11 cellular contexts compared by ENCODE assay signal in the genomic region with DNA sequence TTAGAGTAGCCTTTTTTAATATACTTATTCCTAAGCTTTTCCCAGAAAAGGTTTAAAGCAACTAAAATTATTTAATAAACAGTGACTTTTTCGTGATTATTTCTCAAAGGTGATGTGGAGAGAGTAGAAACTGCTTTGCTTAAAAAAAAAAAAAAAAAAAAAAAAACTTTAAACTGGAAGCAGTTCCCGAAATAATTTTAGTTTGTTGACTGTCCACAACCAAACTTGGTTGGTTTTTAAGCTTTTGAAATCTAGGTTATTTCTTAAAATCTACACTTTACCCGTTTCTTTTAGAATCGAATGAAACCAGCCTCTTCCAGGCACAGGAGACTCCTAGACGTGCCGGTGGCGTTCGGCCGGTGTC. TPM values are rescaled to one million over a fixed set of nuclear protein-coding genes. Genes with fewer than 3 reads are reported as not detected.
DNase-seq lines count a peak whose midpoint lies in the region; ATAC-seq and TF ChIP-seq lines count a peak whose summit lies in the region.
"Had no signal": no experiment of that assay in that cellular context is flagged by ENCODE, and none has a peak within 500 bp of the region (broad histone marks: within the 10 kb centered on the region; RNA-seq: fewer than 3 reads in every experiment).

No MANE protein-coding gene starts in this region.

- no peak for ATAC-seq in Right ventricle myocardium superior (ENCODE audit: poor library complexity)
- no peak for ATAC-seq in natural killer cell treated with Interleukin-12 subunit alpha and Interleukin-12 subunit beta and Interleukin-15 and Interleukin-18, amount 100 ng/mL, for 72 hours
- no peak for ATAC-seq in HG03108 (IDR thresholded peaks at IDR 0.05; ENCODE audit: unreplicated experiment)
- ATAC-seq: heart left ventricle had no signal

- peaks cover 0 to 2% of the 10 kb centered on the region in 2 donors for H3K27me3 Mint-ChIP-seq in natural killer cell treated with Interleukin-12 subunit alpha and Interleukin-12 subunit beta and Interleukin-15 and Interleukin-18, amount 100 ng/mL, for 72 hours

- DNase-seq in left ventricle myocardium inferior: no peak
- no peak for DNase-seq in Right ventricle myocardium superior
- no peak for DNase-seq in epithelial cell of proximal tubule (ENCODE audit: low read depth)
- no peak for DNase-seq in natural killer cell treated with Interleukin-12 subunit alpha and Interleukin-12 subunit beta and Interleukin-15 and Interleukin-18, amount 100 ng/mL, for 72 hours (ENCODE audit: low spot score)
- DNase-seq in NOMO-1 treated with dmso at 0.1 percent for 144 hours (lab: John Stamatoyannopoulos, UW; ENCODE audit: unreplicated experiment): no peak
- no peak for DNase-seq in NCI-H510A treated with DMSO at 0.1 percent for 48 hours (lab: John Stamatoyannopoulos, UW)
- DNase-seq: brain microvascular endothelial cell, NCI-H345 had no signal

- H3K4me3 Mint-ChIP-seq in natural killer cell treated with Interleukin-12 subunit alpha and Interleukin-12 subunit beta and Interleukin-15 and Interleukin-18, amount 100 ng/mL, for 72 hours: peak overlapping the region; percentile 80

- H3K27ac Mint-ChIP-seq in natural killer cell treated with Interleukin-12 subunit alpha and Interleukin-12 subunit beta and Interleukin-15 and Interleukin-18, amount 100 ng/mL, for 72 hours: peak overlapping the region; percentile 43 to 47

- H3K27me3 ChIP-seq in left ventricle myocardium inferior (ENCODE audit: low read depth): peaks cover 99% of the 10 kb centered on the region

- no peaks in the 10 kb centered on the region for H3K9me3 Mint-ChIP-seq in natural killer cell treated with Interleukin-12 subunit alpha and Interleukin-12 subunit beta and Interleukin-15 and Interleukin-18, amount 100 ng/mL, for 72 hours

- no peaks in the 10 kb centered on the region for H3K36me3 Mint-ChIP-seq in natural killer cell treated with Interleukin-12 subunit alpha and Interleukin-12 subunit beta and Interleukin-15 and Interleukin-18, amount 100 ng/mL, for 72 hours

- WGBS in urinary bladder: 33% methylated on average over 9 of the region's 9 CpGs

- peaks cover 20 to 22% of the 10 kb centered on the region in 2 donors for H3K4me1 Mint-ChIP-seq in natural killer cell treated with Interleukin-12 subunit alpha and Interleukin-12 subunit beta and Interleukin-15 and Interleukin-18, amount 100 ng/mL, for 72 hours (ENCODE audit: low read depth in 2 of 2)

- H3K27ac ChIP-seq in left ventricle myocardium inferior (replicated peaks) (no peak overlapping the region), urinary bladder (ENCODE audit: low read depth) (peak overlapping the region; percentile 53)
- H3K27ac ChIP-seq: brain microvascular endothelial cell had no signal

- H3K4me1 ChIP-seq in left ventricle myocardium inferior: no peaks in the 10 kb centered on the region
- H3K4me1 ChIP-seq in urinary bladder (ENCODE audit: insufficient read depth): no peaks in the 10 kb centered on the region

- H3K4me3 ChIP-seq in left ventricle myocardium inferior (peak overlapping the region; percentile 4), epithelial cell of proximal tubule (ENCODE audit: low read depth, low read length) (peak overlapping the region; percentile 45), urinary bladder (ENCODE audit: low read depth, low read length) (no peak overlapping the region)

- H3K36me3 ChIP-seq in left ventricle myocardium inferior (no peaks in the 10 kb centered on the region), urinary bladder (ENCODE audit: insufficient read depth) (no peaks in the 10 kb centered on the region)
- H3K36me3 ChIP-seq: brain microvascular endothelial cell had no signal

- no peak for TF ChIP-seq CTCF in left ventricle myocardium inferior (IDR thresholded peaks at IDR 0.05; ENCODE audit: borderline replicate concordance)
- TF ChIP-seq CTCF in epithelial cell of proximal tubule (conservative IDR thresholded peaks at IDR 0.05; ENCODE audit: low read depth, low read length): no peak

- intact Hi-C loops in left ventricle myocardium inferior (cut with micrococcal nuclease): no loop called here
- intact Hi-C loops in Right ventricle myocardium superior (cut with DNase I): no loop called here

- no peaks in the 10 kb centered on the region for H3K9me3 ChIP-seq in left ventricle myocardium inferior (replicated peaks)
- H3K9me3 ChIP-seq: heart left ventricle had no signal

RNA-seq across cellular contexts. Expression of gene SKAP2, which starts 7.2 kb away (rescaled TPM):
- total RNA-seq in left ventricle myocardium inferior (5.2 TPM), Right ventricle myocardium superior (5.2 TPM), epithelial cell of proximal tubule (18.3 and 31.5 TPM in 2 replicates), urinary bladder (22.0 TPM)
- 10 to 100 TPM; 15.0 to 35.7 TPM for total RNA-seq in natural killer cell treated with Interleukin-12 subunit alpha and Interleukin-12 subunit beta and Interleukin-15 and Interleukin-18, amount 100 ng/mL, for 72 hours
- polyA plus RNA-seq in urinary bladder: 27.2 TPM
